10 cellular contexts compared by ENCODE assay signal in the genomic region with DNA sequence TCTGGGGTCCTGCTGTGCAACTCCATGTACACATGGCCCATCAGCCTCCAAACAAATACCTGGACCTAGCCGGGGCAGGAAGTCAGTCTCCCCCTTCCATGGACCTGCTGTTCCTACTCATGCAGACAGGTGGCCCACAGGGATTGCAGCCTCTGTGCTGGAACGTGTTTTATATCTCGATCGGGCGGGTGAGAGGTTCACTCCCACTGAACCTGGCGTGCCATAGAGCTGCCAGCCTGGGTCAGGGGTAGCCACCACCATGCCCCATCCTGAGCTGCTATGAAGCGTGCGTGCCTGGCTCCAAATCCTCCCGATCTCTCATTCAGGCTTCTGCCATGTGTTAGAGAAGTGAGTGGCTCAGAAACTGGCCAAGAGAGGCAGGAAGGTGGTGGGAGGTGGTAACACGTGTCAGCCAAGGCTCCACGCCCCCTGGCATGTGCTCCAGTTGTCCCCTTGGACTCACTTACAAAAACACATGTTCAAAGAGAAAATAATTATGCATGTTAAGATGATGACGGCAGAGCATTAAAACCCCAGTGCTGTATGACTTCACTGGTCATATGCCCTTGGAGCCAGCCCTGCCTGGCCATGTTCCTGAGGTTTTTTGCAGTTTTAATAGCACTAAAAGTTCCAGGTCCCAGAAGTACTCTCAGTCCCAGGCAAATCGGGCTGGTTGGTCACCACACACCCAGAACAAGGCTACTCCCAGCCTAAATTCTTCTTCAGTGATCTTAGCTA. TPM values are rescaled to one million over a fixed set of nuclear protein-coding genes. Genes with fewer than 3 reads are reported as not detected.
DNase-seq lines count a peak whose midpoint lies in the region; ATAC-seq and TF ChIP-seq lines count a peak whose summit lies in the region.
"Had no signal": no experiment of that assay in that cellular context is flagged by ENCODE, and none has a peak within 500 bp of the region (broad histone marks: within the 10 kb centered on the region; RNA-seq: fewer than 3 reads in every experiment).

No MANE protein-coding gene starts in this region.

- no peaks in the 10 kb centered on the region for H3K4me1 ChIP-seq in breast epithelium
- H3K4me1 ChIP-seq in transverse colon, result peaks cover 13 to 29% (median 18%) of the 10 kb centered on the region in 4 donors

- H3K9me3 ChIP-seq in breast epithelium (no peaks in the 10 kb centered on the region), transverse colon (no peaks in the 10 kb centered on the region)

- WGBS in transverse colon (ENCODE audit: low coverage in 1 of 2), 2 donors, result 65 to 78% methylated on average over 3 to 13 of the region's 13 CpGs

- in situ Hi-C loops in transverse colon (cut with MboI; ENCODE audit: low pct_ligation_motif_present in 1 of 4, low pct_unique_long_range_greater_than_20kb in 1 of 4, low sequenced_read_pairs in 3 of 4), result loop anchor here in 3 of 4 donors (25.0 kb wide), 1 partner anchor 273 kb away; no protein-coding TSS in a partner anchor

- intact Hi-C loops in breast epithelium (cut with DNase I; ENCODE audit: low total_unique reads), result loop anchor here (1.0 kb wide), 1 partner anchor 11 kb away; no protein-coding TSS in a partner anchor
- intact Hi-C loops in left colon (cut with DNase I, micrococcal nuclease), result no loop called here
- intact Hi-C loops in transverse colon (cut with DNase I; ENCODE audit: low total_unique reads), result loop anchor here (5.0 kb wide), 1 partner anchor 63 kb away; no protein-coding TSS in a partner anchor

- DNase-seq in NCI-H82 (lab: John Stamatoyannopoulos, UW) (peak; percentile 47), NCI-H82 treated with DMSO at 0.1 percent for 48 hours (lab: John Stamatoyannopoulos, UW; ENCODE audit: unreplicated experiment) (no peak), breast epithelium (ENCODE audit: low spot score in 2 of 2) (no peak), left colon (no peak), transverse colon (no peak), COR-L47 (lab: John Stamatoyannopoulos, UW) (no peak), NCI-H1436 (lab: John Stamatoyannopoulos, UW) (no peak), NCI-H1694 treated with DMSO at 0.1 percent for 48 hours (lab: John Stamatoyannopoulos, UW) (no peak)
- DNase-seq: AML-193, SW 1271 had no signal

- TF ChIP-seq POLR2A in breast epithelium (IDR thresholded peaks at IDR 0.05) (no peak), transverse colon (IDR thresholded peaks at IDR 0.05) (no peak)

- no peaks in the 10 kb centered on the region for H3K36me3 ChIP-seq in breast epithelium
- peaks cover 0 to 6% (median 0%) of the 10 kb centered on the region in 4 donors for H3K36me3 ChIP-seq in transverse colon

- H3K27me3 ChIP-seq in breast epithelium (no peaks in the 10 kb centered on the region), transverse colon (no peaks in the 10 kb centered on the region)

- H3K4me3 ChIP-seq in breast epithelium (no peak overlapping the region), transverse colon (no peak overlapping the region)

- TF ChIP-seq EP300 in transverse colon (IDR thresholded peaks at IDR 0.05; ENCODE audit: low read depth), result peak; percentile 32

- peak; percentile 49 for ATAC-seq in left colon

- TF ChIP-seq CTCF in breast epithelium (IDR thresholded peaks at IDR 0.05), result peak in 2 of 3 donors; percentile 47 to 66
- TF ChIP-seq CTCF in transverse colon (IDR thresholded peaks at IDR 0.05), result peak; percentile 29 to 42 (median 39)

- H3K27ac ChIP-seq in breast epithelium, result peak overlapping the region; percentile 57 to 84
- H3K27ac ChIP-seq in transverse colon, result peak overlapping the region; percentile 44 to 81 (median 69)

RNA-seq across cellular contexts. Expression of gene CTSH, which starts 30.6 kb away (rescaled TPM):
- total RNA-seq in breast epithelium, result 100 to 1,000 TPM; 158 to 272 (median 163) TPM
- total RNA-seq in left colon, result 10 to 100 TPM; 25.6 to 66.7 TPM
- 10 to 100 TPM in 3 of 4 donors, 1 to 10 TPM in 1; 8.6 to 70.2 (median 41.0) TPM for total RNA-seq in transverse colon

RNA-seq across cellular contexts. Expression of gene MORF4L1, which starts 41.5 kb away (rescaled TPM):
- total RNA-seq in breast epithelium, result 100 to 1,000 TPM; 330 to 411 (median 350) TPM
- total RNA-seq in left colon, result 100 to 1,000 TPM; 167 to 190 TPM
- total RNA-seq in transverse colon, result 100 to 1,000 TPM; 149 to 330 (median 235) TPM

Comparison
In these comparisons a context has a peak if more than half of its experiments do, and no peak if none do; other contexts are left out.
1. intact Hi-C loops: an anchor here in breast epithelium (1.0 kb wide) and transverse colon (5.0 kb wide); none called in left colon.